9 cellular contexts compared by ENCODE assay signal in the genomic region with DNA sequence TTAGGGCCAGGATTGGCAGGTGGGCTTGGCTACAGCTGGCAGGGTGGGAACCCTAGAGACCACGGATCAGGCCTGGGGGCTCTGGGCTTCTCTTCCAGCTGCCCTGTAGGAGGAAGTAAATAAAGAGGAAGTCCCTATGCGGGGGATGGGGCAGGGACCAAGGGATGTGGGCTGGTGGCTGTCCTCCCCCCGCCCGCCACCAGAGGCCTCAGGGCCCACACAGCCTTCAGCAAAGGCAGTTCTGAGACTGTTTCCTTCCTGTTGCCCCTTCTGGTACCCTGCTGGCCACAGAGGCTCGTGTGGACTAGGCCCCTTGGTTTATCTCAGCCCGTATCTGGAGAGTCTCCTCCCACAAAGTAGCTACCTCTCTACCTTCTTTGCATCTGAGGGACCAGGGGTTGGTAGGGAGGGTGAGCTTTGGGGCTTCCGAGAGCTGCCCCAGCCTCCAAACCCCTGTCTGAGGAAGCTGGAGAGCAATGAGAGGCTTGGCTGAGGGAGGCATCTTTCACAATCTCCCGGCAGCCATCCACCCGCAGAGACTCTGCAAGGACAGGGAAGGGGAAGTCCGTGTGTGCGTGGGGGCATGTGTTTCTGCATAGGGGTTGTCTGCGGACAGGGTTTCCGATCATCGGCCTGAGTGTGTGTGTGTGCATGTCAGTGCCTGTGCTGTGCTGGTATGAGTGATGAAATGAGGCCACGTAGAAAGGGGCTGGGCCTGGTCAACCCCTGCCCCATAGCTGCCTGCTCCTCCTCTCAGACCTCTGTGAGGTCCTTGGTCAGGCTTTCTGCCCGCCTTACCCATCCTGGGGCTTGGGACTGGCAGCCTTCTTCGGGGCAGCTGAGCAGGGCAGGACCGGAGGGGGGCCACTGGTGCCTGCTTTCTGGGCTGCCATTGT. TPM values are rescaled to one million over a fixed set of nuclear protein-coding genes. Genes with fewer than 3 reads are reported as not detected.
DNase-seq lines count a peak whose midpoint lies in the region; ATAC-seq, FAIRE-seq and TF ChIP-seq lines count a peak whose summit lies in the region.
"Had no signal": no experiment of that assay in that cellular context is flagged by ENCODE, and none has a peak within 500 bp of the region (broad histone marks: within the 10 kb centered on the region; RNA-seq: fewer than 3 reads in every experiment).

No MANE protein-coding gene starts in this region.

- intact Hi-C loops in activated B cell treated with CpG ODN at 0.5 μM for 24 hours (cut with micrococcal nuclease) = loop anchor here (1.0 to 2.0 kb wide), 5 partner anchors 13 to 323 kb away; a partner anchor contains a TSS

- peak overlapping the region; percentile 82 for H3K4me3 Mint-ChIP-seq in activated B cell treated with CpG ODN at 0.5 μM for 24 hours

- no peaks in the 10 kb centered on the region for H3K9me3 Mint-ChIP-seq in activated B cell treated with CpG ODN at 0.5 μM for 24 hours

- CTCF ChIA-PET in activated B cell treated with CpG ODN at 0.5 μM for 24 hours (lab: Charles Lee) = interaction anchor here (1.2 to 2.6 kb wide), 7 partner anchors 12 to 247 kb away, joined by 3 to 18 read pairs (median 6); a partner anchor contains a TSS

- ATAC-seq in GM21447 (IDR thresholded peaks at IDR 0.05; ENCODE audit: unreplicated experiment) (peak; percentile 50), activated B cell treated with CpG ODN at 0.5 μM for 24 hours (ENCODE audit: low read depth) (peak; percentile 62)

- WGBS in liver = 60% methylated on average over 18 of the region's 18 CpGs

- H3K27me3 ChIP-seq in liver (ENCODE audit: control insufficient read depth in 4 of 4, insufficient read depth in 4 of 4, low read length in 3 of 4) = no peaks in the 10 kb centered on the region

- H3K4me1 Mint-ChIP-seq in activated B cell treated with CpG ODN at 0.5 μM for 24 hours = peaks cover 93% of the 10 kb centered on the region

- DNase-seq in Daoy (ENCODE audit: low read depth) (peak; percentile 50), HuH-7.5 (ENCODE audit: low spot score) (peak; percentile 64), activated B cell treated with CpG ODN at 0.5 μM for 24 hours (peak; percentile 72), caudate nucleus (lab: John Stamatoyannopoulos, UW) (peak in 43 of 61 donors; percentile 7 to 79 (median 45)), H54 (ENCODE audit: insufficient read length, low spot score) (no peak)
- peak; percentile 50 for DNase-seq in stimulated activated CD8-positive, alpha-beta memory T cell treated with anti-CD3 and anti-CD28 coated beads, Interleukin-12 subunit alpha, Interleukin-12 subunit beta, amount 100 ng/mL, for 1 hour (ENCODE audit: low read depth)

- POLR2A ChIA-PET in activated B cell treated with CpG ODN at 0.5 μM for 24 hours (lab: Charles Lee) = interaction anchor here (0.5 to 6.4 kb wide), 22 partner anchors 9 to 1118 kb away, joined by 3 to 115 read pairs (median 4); a partner anchor contains a TSS

- no peak for FAIRE-seq in H54 (lab: Jason Lieb, UNC)
- FAIRE-seq: endometrium had no signal

- no peaks in the 10 kb centered on the region for H3K27me3 Mint-ChIP-seq in activated B cell treated with CpG ODN at 0.5 μM for 24 hours

- H3K36me3 ChIP-seq in liver (ENCODE audit: control insufficient read depth in 4 of 4, insufficient read depth in 3 of 4, low read depth in 1 of 4, low read length in 3 of 4) = no peaks in the 10 kb centered on the region

- no peak overlapping the region for H3K4me3 ChIP-seq in liver (ENCODE audit: low read depth in 1 of 3, low read length in 3 of 3)

- H3K27ac ChIP-seq in caudate nucleus (ENCODE audit: low read depth, low read length) = peak overlapping the region; percentile 87
- peak overlapping the region; percentile 78 to 85 for H3K27ac ChIP-seq in liver (ENCODE audit: low read depth in 1 of 2, low read length in 2 of 2)

- peaks cover 0 to 3% (median under 1%) of the 10 kb centered on the region in 4 donors for H3K4me1 ChIP-seq in liver (ENCODE audit: control insufficient read depth in 4 of 4, insufficient read depth in 4 of 4, low read length in 3 of 4)

- H3K9me3 ChIP-seq in liver (ENCODE audit: control insufficient read depth in 4 of 4, low read length in 3 of 4) = no peaks in the 10 kb centered on the region

- H3K27ac Mint-ChIP-seq in activated B cell treated with CpG ODN at 0.5 μM for 24 hours = peak overlapping the region; percentile 99

- peaks cover 9% of the 10 kb centered on the region for H3K36me3 Mint-ChIP-seq in activated B cell treated with CpG ODN at 0.5 μM for 24 hours (ENCODE audit: low read depth)

- H3K9ac ChIP-seq in liver (ENCODE audit: low read depth in 1 of 2, low read length in 2 of 2) = peak overlapping the region in 1 of 2 donors; percentile 1

- TF ChIP-seq RAD21 in liver (IDR thresholded peaks at IDR 0.05) = peak in 1 of 2 donors; percentile 30

- TF ChIP-seq CTCF in activated B cell treated with CpG ODN at 0.5 μM for 24 hours (IDR thresholded peaks at IDR 0.05) (no peak), liver (IDR thresholded peaks at IDR 0.05; ENCODE audit: low read depth, low read length, missing input control) (peak; percentile 41)

- no peak for TF ChIP-seq POLR2A in H54 (IDR thresholded peaks at IDR 0.05; ENCODE audit: low read depth, low read length)

TF ChIP-seq in liver, 16 proteins besides CTCF, POLR2A, EP300 and RAD21:
- no peak for TF ChIP-seq HNF4G (IDR thresholded peaks at IDR 0.05)
- no peak for TF ChIP-seq NR2F2 (IDR thresholded peaks at IDR 0.05)
- peak; percentile 28 for TF ChIP-seq SP1 (IDR thresholded peaks at IDR 0.05)
- TF ChIP-seq FOXA1 (IDR thresholded peaks at IDR 0.05) = no peak
- TF ChIP-seq YY1 (IDR thresholded peaks at IDR 0.05) = peak; percentile 54
- TF ChIP-seq JUND (IDR thresholded peaks at IDR 0.05) = no peak

RNA-seq across cellular contexts. Expression of a gene that starts 12.5 kb away (rescaled TPM):
- 30.4 and 35.7 TPM in 2 replicates for total RNA-seq in Daoy (2014; rRNA removed; shearing (Covaris generic))
- total RNA-seq in activated B cell treated with CpG ODN at 0.5 μM for 24 hours (139 and 150 TPM in 2 replicates), liver (10 to 100 TPM in 1 of 2 donors, 1 to 10 TPM in 1; 9.7 to 26.8 TPM)
- polyA plus RNA-seq in liver = 1 to 10 TPM; 4.0 to 5.1 TPM
